1 cellular context compared by ENCODE assay signal in the genomic region with DNA sequence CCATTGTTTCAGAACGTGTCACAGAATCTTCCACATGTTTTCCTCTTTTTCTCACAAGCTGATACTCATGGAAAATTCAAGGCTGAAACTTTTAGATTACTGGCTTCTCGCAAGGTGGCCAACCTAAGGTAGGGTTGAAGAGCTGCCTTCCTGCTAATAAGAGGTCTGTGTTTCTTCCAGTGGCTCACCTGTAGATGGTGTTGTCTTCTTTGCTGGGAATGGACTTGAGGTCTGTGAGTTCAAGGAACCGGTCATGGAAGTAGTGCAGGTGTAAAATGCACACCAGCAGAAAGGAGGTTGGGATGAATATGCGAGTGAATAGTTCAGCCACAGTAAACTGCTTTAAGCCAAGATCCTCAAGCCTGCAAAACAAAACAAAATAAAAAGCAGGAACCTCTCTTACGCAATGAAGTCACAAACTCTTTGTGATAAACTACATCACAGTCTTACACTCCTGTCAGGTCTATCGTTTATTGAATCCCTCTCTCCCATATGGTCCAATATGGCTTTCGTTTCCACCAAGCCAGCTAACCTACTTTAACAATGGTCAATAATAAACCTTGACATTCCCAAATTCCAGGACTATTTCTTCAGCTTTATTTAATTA.
TF ChIP-seq lines count a peak whose summit lies in the region.

No MANE protein-coding gene starts in this region.

TF ChIP-seq in HCT116, 20 proteins besides CTCF, POLR2A, EP300 and RAD21 (continued from another document):
- no peak for TF ChIP-seq ZBTB33 (IDR thresholded peaks at IDR 0.05; ENCODE audit: extremely low read depth, insufficient replicate concordance, low read length)
- no peak for TF ChIP-seq SIN3A (IDR thresholded peaks at IDR 0.05; ENCODE audit: low read depth)
- no peak for TF ChIP-seq ZFX (IDR thresholded peaks at IDR 0.05)
- no peak for TF ChIP-seq POLR2AphosphoS5 (IDR thresholded peaks at IDR 0.05; ENCODE audit: low read depth, low read length)
- no peak for TF ChIP-seq FOSL1 (IDR thresholded peaks at IDR 0.05; ENCODE audit: low read depth)
